In genomic region chr13:110274687-110275086, GRCh38 we compare ENCODE assay signal across 14 cellular contexts. TPM values are rescaled to one million over a fixed set of nuclear protein-coding genes. Genes with fewer than 3 reads are reported as not detected.
DNase-seq lines count a peak whose midpoint lies in the region; ATAC-seq and TF ChIP-seq lines count a peak whose summit lies in the region.
"Had no signal": no experiment of that assay in that cellular context is flagged by ENCODE, and none has a peak within 500 bp of the region (broad histone marks: within the 10 kb centered on the region; RNA-seq: fewer than 3 reads in every experiment).

No MANE protein-coding gene starts in this region.

- H3K36me3 ChIP-seq in esophagus muscularis mucosa, result peaks cover 0 to 10% (median 2%) of the 10 kb centered on the region in 4 donors
- no peaks in the 10 kb centered on the region for H3K36me3 ChIP-seq in CD4-positive, alpha-beta memory T cell (ENCODE audit: insufficient read depth, low read length)

- H3K36me3 Mint-ChIP-seq in neural crest cell (ENCODE audit: low read depth), result no peaks in the 10 kb centered on the region
- H3K36me3 Mint-ChIP-seq in CD4-positive, alpha-beta memory T cell, result no peaks in the 10 kb centered on the region
- H3K36me3 Mint-ChIP-seq in activated CD8-positive, alpha-beta T cell treated with anti-CD3 and anti-CD28 coated beads, Interleukin-2, amount 10 ng/mL, durations not matched to agents 7 days and 5 days (ENCODE audit: low read depth), result no peaks in the 10 kb centered on the region
- H3K36me3 Mint-ChIP-seq: CD4-positive, CD25-positive, alpha-beta regulatory T cell; immature natural killer cell; stimulated activated memory B cell treated with anti-CD40 and anti-IgM and Interleukin-4, amounts not matched to agents 10 μg/mL and 1 μg/mL and 100 μg/mL, for 72 hours had no signal

- no peak overlapping the region for H3K4me3 Mint-ChIP-seq in neural crest cell
- no peak overlapping the region for H3K4me3 Mint-ChIP-seq in CD4-positive, alpha-beta memory T cell
- no peak overlapping the region for H3K4me3 Mint-ChIP-seq in activated CD8-positive, alpha-beta T cell treated with anti-CD3 and anti-CD28 coated beads, Interleukin-2, amount 10 ng/mL, durations not matched to agents 7 days and 5 days
- H3K4me3 Mint-ChIP-seq: CD4-positive, CD25-positive, alpha-beta regulatory T cell; immature natural killer cell; nephron; stimulated activated memory B cell treated with anti-CD40 and anti-IgM and Interleukin-4, amounts not matched to agents 10 μg/mL and 1 μg/mL and 100 μg/mL, for 72 hours; T-helper 2 cell treated with Interferon-gamma antibody and Interleukin-4, amounts not matched to agents 5 μg/mL and 100 μg/mL, for 36 hours had no signal

- peak overlapping the region in 3 of 4 donors; percentile 5 to 59 (median 51) for H3K27ac ChIP-seq in esophagus muscularis mucosa (replicated peaks in 1 of 4)
- no peak overlapping the region for H3K27ac ChIP-seq in CD4-positive, alpha-beta memory T cell (ENCODE audit: low read depth, low read length)

- no peak for TF ChIP-seq EP300 in esophagus muscularis mucosa (IDR thresholded peaks at IDR 0.05)

- DNase-seq in AG09319 (ENCODE audit: extremely low read depth, low read depth), result no peak
- DNase-seq in NAMALWA (ENCODE audit: low spot score), result peak; percentile 5
- DNase-seq in esophagus muscularis mucosa (ENCODE audit: extremely low spot score), result peak; percentile 86
- no peak for DNase-seq in neural crest cell (ENCODE audit: low read depth, low spot score)
- DNase-seq in CD4-positive, alpha-beta memory T cell, result no peak
- no peak for DNase-seq in activated CD8-positive, alpha-beta T cell treated with anti-CD3 and anti-CD28 coated beads, Interleukin-2, amount 10 ng/mL, durations not matched to agents 7 days and 5 days
- no peak for DNase-seq in Kasumi-1 (lab: John Stamatoyannopoulos, UW)
- DNase-seq: CD4-positive, CD25-positive, alpha-beta regulatory T cell; immature natural killer cell; NCI-H1417 had no signal

- no peak overlapping the region for H3K4me3 ChIP-seq in esophagus muscularis mucosa
- no peak overlapping the region for H3K4me3 ChIP-seq in CD4-positive, alpha-beta memory T cell (ENCODE audit: low read length in 2 of 2)

- H3K4me1 ChIP-seq in esophagus muscularis mucosa, result peaks cover 53 to 99% (median 85%) of the 10 kb centered on the region in 4 donors
- no peaks in the 10 kb centered on the region for H3K4me1 ChIP-seq in CD4-positive, alpha-beta memory T cell (ENCODE audit: insufficient read depth, low read length)

- POLR2A ChIA-PET in CD4-positive, alpha-beta memory T cell (lab: Charles Lee; ENCODE audit: partially characterized antibody), result interaction anchor here (0.6 kb wide), 1 partner anchor 21 kb away, joined by 3 read pairs; no protein-coding TSS in a partner anchor
- POLR2A ChIA-PET in activated CD8-positive, alpha-beta T cell treated with anti-CD3 and anti-CD28 coated beads, Interleukin-2, amount 10 ng/mL, durations not matched to agents 7 days and 5 days (lab: Charles Lee), result no interaction called here

- no peaks in the 10 kb centered on the region for H3K27me3 Mint-ChIP-seq in neural crest cell (ENCODE audit: low read depth)
- H3K27me3 Mint-ChIP-seq in CD4-positive, alpha-beta memory T cell, result peaks cover 5 to 9% of the 10 kb centered on the region in 2 donors
- peaks cover 2% of the 10 kb centered on the region for H3K27me3 Mint-ChIP-seq in activated CD8-positive, alpha-beta T cell treated with anti-CD3 and anti-CD28 coated beads, Interleukin-2, amount 10 ng/mL, durations not matched to agents 7 days and 5 days (ENCODE audit: low read depth)
- H3K27me3 Mint-ChIP-seq: CD4-positive, CD25-positive, alpha-beta regulatory T cell; stimulated activated memory B cell treated with anti-CD40 and anti-IgM and Interleukin-4, amounts not matched to agents 10 μg/mL and 1 μg/mL and 100 μg/mL, for 72 hours had no signal

- H3K27me3 ChIP-seq in esophagus muscularis mucosa, result no peaks in the 10 kb centered on the region
- no peaks in the 10 kb centered on the region for H3K27me3 ChIP-seq in CD4-positive, alpha-beta memory T cell (ENCODE audit: insufficient read depth, low read length)

- no peaks in the 10 kb centered on the region for H3K9me3 ChIP-seq in esophagus muscularis mucosa
- no peaks in the 10 kb centered on the region for H3K9me3 ChIP-seq in CD4-positive, alpha-beta memory T cell (ENCODE audit: control insufficient read depth in 1 of 2, low read length in 2 of 2)

- WGBS in esophagus muscularis mucosa, result 61% methylated on average over 5 of the region's 5 CpGs

- H3K27ac Mint-ChIP-seq in neural crest cell (ENCODE audit: unreplicated experiment), result peak overlapping the region; percentile 38
- no peak overlapping the region for H3K27ac Mint-ChIP-seq in CD4-positive, alpha-beta memory T cell
- no peak overlapping the region for H3K27ac Mint-ChIP-seq in activated CD8-positive, alpha-beta T cell treated with anti-CD3 and anti-CD28 coated beads, Interleukin-2, amount 10 ng/mL, durations not matched to agents 7 days and 5 days
- H3K27ac Mint-ChIP-seq: CD4-positive, CD25-positive, alpha-beta regulatory T cell; immature natural killer cell; nephron; stimulated activated memory B cell treated with anti-CD40 and anti-IgM and Interleukin-4, amounts not matched to agents 10 μg/mL and 1 μg/mL and 100 μg/mL, for 72 hours; T-helper 2 cell treated with Interferon-gamma antibody and Interleukin-4, amounts not matched to agents 5 μg/mL and 100 μg/mL, for 36 hours had no signal

- CTCF ChIA-PET in CD4-positive, alpha-beta memory T cell (lab: Charles Lee; ENCODE audit: partially characterized antibody), result no interaction called here
- CTCF ChIA-PET in activated CD8-positive, alpha-beta T cell treated with anti-CD3 and anti-CD28 coated beads, Interleukin-2, amount 10 ng/mL, durations not matched to agents 7 days and 5 days (lab: Charles Lee), result no interaction called here

- intact Hi-C loops in esophagus muscularis mucosa (cut with DNase I), result no loop called here
- intact Hi-C loops in CD4-positive, alpha-beta memory T cell (cut with micrococcal nuclease), result no loop called here

- peaks cover 35% of the 10 kb centered on the region for H3K4me1 Mint-ChIP-seq in neural crest cell
- H3K4me1 Mint-ChIP-seq in CD4-positive, alpha-beta memory T cell, result no peaks in the 10 kb centered on the region
- H3K4me1 Mint-ChIP-seq in activated CD8-positive, alpha-beta T cell treated with anti-CD3 and anti-CD28 coated beads, Interleukin-2, amount 10 ng/mL, durations not matched to agents 7 days and 5 days (ENCODE audit: low read depth), result no peaks in the 10 kb centered on the region
- H3K4me1 Mint-ChIP-seq: CD4-positive, CD25-positive, alpha-beta regulatory T cell; immature natural killer cell; stimulated activated memory B cell treated with anti-CD40 and anti-IgM and Interleukin-4, amounts not matched to agents 10 μg/mL and 1 μg/mL and 100 μg/mL, for 72 hours had no signal

- no peak for TF ChIP-seq POLR2A in esophagus muscularis mucosa (IDR thresholded peaks at IDR 0.05; ENCODE audit: low read depth)

- no peak for ATAC-seq in GM18861 (IDR thresholded peaks at IDR 0.05; ENCODE audit: unreplicated experiment)
- ATAC-seq in activated CD8-positive, alpha-beta T cell treated with anti-CD3 and anti-CD28 coated beads, Interleukin-2, amount 10 ng/mL, durations not matched to agents 7 days and 5 days, result no peak
- ATAC-seq: stimulated activated memory B cell treated with anti-CD40 and anti-IgM and Interleukin-4, amounts not matched to agents 10 μg/mL and 1 μg/mL and 100 μg/mL, for 72 hours had no signal

- TF ChIP-seq CTCF in AG09319 (IDR thresholded peaks at IDR 0.05; ENCODE audit: low read depth, low read length) (peak; percentile 38), esophagus muscularis mucosa (IDR thresholded peaks at IDR 0.05) (peak; percentile 18 to 45 (median 33)), neural crest cell (conservative IDR thresholded peaks at IDR 0.05) (no peak)

- H3K9me3 Mint-ChIP-seq in neural crest cell, result no peaks in the 10 kb centered on the region
- no peaks in the 10 kb centered on the region for H3K9me3 Mint-ChIP-seq in CD4-positive, alpha-beta memory T cell
- H3K9me3 Mint-ChIP-seq in activated CD8-positive, alpha-beta T cell treated with anti-CD3 and anti-CD28 coated beads, Interleukin-2, amount 10 ng/mL, durations not matched to agents 7 days and 5 days (ENCODE audit: insufficient read depth), result no peaks in the 10 kb centered on the region
- H3K9me3 Mint-ChIP-seq: CD4-positive, CD25-positive, alpha-beta regulatory T cell; immature natural killer cell; nephron; stimulated activated memory B cell treated with anti-CD40 and anti-IgM and Interleukin-4, amounts not matched to agents 10 μg/mL and 1 μg/mL and 100 μg/mL, for 72 hours; T-helper 2 cell treated with Interferon-gamma antibody and Interleukin-4, amounts not matched to agents 5 μg/mL and 100 μg/mL, for 36 hours had no signal

RNA-seq across cellular contexts. Expression of gene COL4A1, which starts 32.3 kb away (rescaled TPM):
- total RNA-seq in esophagus muscularis mucosa, result 100 to 1,000 TPM; 328 to 578 (median 405) TPM
- total RNA-seq in neural crest cell, result 65.5 and 67.9 TPM in 2 replicates
- total RNA-seq in CD4-positive, alpha-beta memory T cell, result not detected
- not detected for polyA plus RNA-seq in CD4-positive, alpha-beta memory T cell
- total RNA-seq in activated CD8-positive, alpha-beta T cell treated with anti-CD3 and anti-CD28 coated beads, Interleukin-2, amount 10 ng/mL, durations not matched to agents 7 days and 5 days, result not detected
- total RNA-seq: CD4-positive, CD25-positive, alpha-beta regulatory T cell had no signal
- polyA plus RNA-seq: CD4-positive, CD25-positive, alpha-beta regulatory T cell; immature natural killer cell had no signal

RNA-seq across cellular contexts. Expression of gene COL4A2, which starts 32.4 kb away (rescaled TPM):
- 100 to 1,000 TPM; 419 to 931 (median 555) TPM for total RNA-seq in esophagus muscularis mucosa
- total RNA-seq in neural crest cell, result 159 and 164 TPM in 2 replicates
- total RNA-seq in CD4-positive, alpha-beta memory T cell, result not detected
- polyA plus RNA-seq in CD4-positive, alpha-beta memory T cell, result not detected
- not detected for total RNA-seq in activated CD8-positive, alpha-beta T cell treated with anti-CD3 and anti-CD28 coated beads, Interleukin-2, amount 10 ng/mL, durations not matched to agents 7 days and 5 days
- total RNA-seq: CD4-positive, CD25-positive, alpha-beta regulatory T cell had no signal
- polyA plus RNA-seq: CD4-positive, CD25-positive, alpha-beta regulatory T cell; immature natural killer cell had no signal

Comparison
In these comparisons a context has a peak if more than half of its experiments do, and no peak if none do; other contexts are left out.
1. DNase-seq: peak in NAMALWA (single experiment) and esophagus muscularis mucosa (single experiment); none in AG09319 (single experiment), neural crest cell (single experiment), CD4-positive, alpha-beta memory T cell (0 of 5), activated CD8-positive, alpha-beta T cell treated with anti-CD3 and anti-CD28 coated beads, Interleukin-2, amount 10 ng/mL, durations not matched to agents 7 days and 5 days (single experiment) and Kasumi-1 (0 of 2).
2. RNA of gene COL4A1, which starts 32.3 kb away (total RNA-seq): 328 to 578 TPM in esophagus muscularis mucosa and 65.5 to 67.9 TPM in neural crest cell; not detected in CD4-positive, alpha-beta memory T cell and not detected in activated CD8-positive, alpha-beta T cell treated with anti-CD3 and anti-CD28 coated beads, Interleukin-2, amount 10 ng/mL, durations not matched to agents 7 days and 5 days; every median in the first group is over 10 times any median in the second.
3. RNA of gene COL4A2, which starts 32.4 kb away (total RNA-seq): 419 to 931 TPM in esophagus muscularis mucosa and 159 to 164 TPM in neural crest cell; not detected in CD4-positive, alpha-beta memory T cell and not detected in activated CD8-positive, alpha-beta T cell treated with anti-CD3 and anti-CD28 coated beads, Interleukin-2, amount 10 ng/mL, durations not matched to agents 7 days and 5 days; every median in the first group is over 100 times any median in the second.